In genomic region chr4:77921701-77922100, GRCh38 we compare ENCODE assay signal across 10 cellular contexts. TPM values are rescaled to one million over a fixed set of nuclear protein-coding genes. Genes with fewer than 3 reads are reported as not detected.
DNase-seq lines count a peak whose midpoint lies in the region; ATAC-seq and TF ChIP-seq lines count a peak whose summit lies in the region.
"Had no signal": no experiment of that assay in that cellular context is flagged by ENCODE, and none has a peak within 500 bp of the region (broad histone marks: within the 10 kb centered on the region; RNA-seq: fewer than 3 reads in every experiment).

No MANE protein-coding gene starts in this region.

- no peaks in the 10 kb centered on the region for H3K27me3 ChIP-seq in liver (ENCODE audit: control insufficient read depth in 4 of 4, insufficient read depth in 4 of 4, low read length in 3 of 4)

- no peak overlapping the region for H3K27ac ChIP-seq in liver (ENCODE audit: low read depth in 1 of 2, low read length in 2 of 2)

- no peaks in the 10 kb centered on the region for H3K4me1 ChIP-seq in liver (ENCODE audit: control insufficient read depth in 4 of 4, insufficient read depth in 4 of 4, low read length in 3 of 4)

- ATAC-seq in GM21576 (IDR thresholded peaks at IDR 0.05; ENCODE audit: unreplicated experiment) (no peak), GM19395 (IDR thresholded peaks at IDR 0.05; ENCODE audit: unreplicated experiment) (no peak)

- in situ Hi-C loops in astrocyte of the spinal cord (cut with HindIII; ENCODE audit: low sequenced_read_pairs), result no loop called here

- no peak for TF ChIP-seq RAD21 in liver (IDR thresholded peaks at IDR 0.05)

- no peak for TF ChIP-seq CTCF in astrocyte of the spinal cord (IDR thresholded peaks at IDR 0.05; ENCODE audit: low read depth, low read length)
- TF ChIP-seq CTCF in liver (IDR thresholded peaks at IDR 0.05; ENCODE audit: low read depth, low read length, missing input control), result no peak

- no peak overlapping the region for H3K9ac ChIP-seq in liver (ENCODE audit: low read depth in 1 of 2, low read length in 2 of 2)

- DNase-seq in AG08395 (ENCODE audit: low spot score), result peak; percentile 75
- peak; percentile 62 for DNase-seq in HT-29 (ENCODE audit: low spot score)
- DNase-seq in astrocyte of the spinal cord (ENCODE audit: low read depth, low spot score), result peak; percentile 89
- no peak for DNase-seq in mucosa of gallbladder (ENCODE audit: low spot score)
- DNase-seq in OCI-M1 (lab: John Stamatoyannopoulos, UW), result no peak
- DNase-seq: activated effector memory CD4-positive, alpha-beta T cell treated with Interleukin-2 at 50 U/mL for 16 hours; GF-D8 had no signal

- H3K36me3 ChIP-seq in liver (ENCODE audit: control insufficient read depth in 4 of 4, insufficient read depth in 3 of 4, low read depth in 1 of 4, low read length in 3 of 4), result peaks cover 0 to 2% (median 0%) of the 10 kb centered on the region in 4 donors

- H3K4me3 ChIP-seq in astrocyte of the spinal cord (ENCODE audit: low read depth, low read length) (no peak overlapping the region), liver (ENCODE audit: low read depth in 1 of 3, low read length in 3 of 3) (no peak overlapping the region)

- no peaks in the 10 kb centered on the region for H3K9me3 ChIP-seq in liver (ENCODE audit: control insufficient read depth in 4 of 4, low read length in 3 of 4)

- WGBS in liver, result 75% methylated on average over 5 of the region's 5 CpGs

TF ChIP-seq in liver, 16 proteins besides CTCF, POLR2A, EP300 and RAD21:
- TF ChIP-seq JUND (IDR thresholded peaks at IDR 0.05) (peak; percentile 30 to 50), EGR1 (IDR thresholded peaks at IDR 0.05; ENCODE audit: low read depth in 2 of 2) (no peak)
- TF ChIP-seq, protein P1, sequence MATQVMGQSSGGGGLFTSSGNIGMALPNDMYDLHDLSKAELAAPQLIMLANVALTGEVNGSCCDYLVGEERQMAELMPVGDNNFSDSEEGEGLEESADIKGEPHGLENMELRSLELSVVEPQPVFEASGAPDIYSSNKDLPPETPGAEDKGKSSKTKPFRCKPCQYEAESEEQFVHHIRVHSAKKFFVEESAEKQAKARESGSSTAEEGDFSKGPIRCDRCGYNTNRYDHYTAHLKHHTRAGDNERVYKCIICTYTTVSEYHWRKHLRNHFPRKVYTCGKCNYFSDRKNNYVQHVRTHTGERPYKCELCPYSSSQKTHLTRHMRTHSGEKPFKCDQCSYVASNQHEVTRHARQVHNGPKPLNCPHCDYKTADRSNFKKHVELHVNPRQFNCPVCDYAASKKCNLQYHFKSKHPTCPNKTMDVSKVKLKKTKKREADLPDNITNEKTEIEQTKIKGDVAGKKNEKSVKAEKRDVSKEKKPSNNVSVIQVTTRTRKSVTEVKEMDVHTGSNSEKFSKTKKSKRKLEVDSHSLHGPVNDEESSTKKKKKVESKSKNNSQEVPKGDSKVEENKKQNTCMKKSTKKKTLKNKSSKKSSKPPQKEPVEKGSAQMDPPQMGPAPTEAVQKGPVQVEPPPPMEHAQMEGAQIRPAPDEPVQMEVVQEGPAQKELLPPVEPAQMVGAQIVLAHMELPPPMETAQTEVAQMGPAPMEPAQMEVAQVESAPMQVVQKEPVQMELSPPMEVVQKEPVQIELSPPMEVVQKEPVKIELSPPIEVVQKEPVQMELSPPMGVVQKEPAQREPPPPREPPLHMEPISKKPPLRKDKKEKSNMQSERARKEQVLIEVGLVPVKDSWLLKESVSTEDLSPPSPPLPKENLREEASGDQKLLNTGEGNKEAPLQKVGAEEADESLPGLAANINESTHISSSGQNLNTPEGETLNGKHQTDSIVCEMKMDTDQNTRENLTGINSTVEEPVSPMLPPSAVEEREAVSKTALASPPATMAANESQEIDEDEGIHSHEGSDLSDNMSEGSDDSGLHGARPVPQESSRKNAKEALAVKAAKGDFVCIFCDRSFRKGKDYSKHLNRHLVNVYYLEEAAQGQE (IDR thresholded peaks at IDR 0.05), result no peak
TF ChIP-seq in liver: peak in this region for 1.

RNA-seq across cellular contexts. Expression of gene MRPL1, which starts 59.1 kb away (rescaled TPM):
- total RNA-seq in HT-29 (2014; rRNA removed; shearing (Covaris generic)), result 14.2 and 19.9 TPM in 2 replicates
- total RNA-seq in liver (10 to 100 TPM; 10.5 to 16.6 TPM), mucosa of gallbladder (22.1 TPM)
- polyA plus RNA-seq in liver, result 10 to 100 TPM; 15.7 to 20.6 TPM

Comparison
In these comparisons a context has a peak if more than half of its experiments do, and no peak if none do; other contexts are left out.
1. DNase-seq: peak in AG08395 (single experiment), HT-29 (single experiment) and astrocyte of the spinal cord (single experiment); none in mucosa of gallbladder (single experiment) and OCI-M1 (single experiment).